Comparison of ENCODE assay signal across 8 cellular contexts in the genomic region with DNA sequence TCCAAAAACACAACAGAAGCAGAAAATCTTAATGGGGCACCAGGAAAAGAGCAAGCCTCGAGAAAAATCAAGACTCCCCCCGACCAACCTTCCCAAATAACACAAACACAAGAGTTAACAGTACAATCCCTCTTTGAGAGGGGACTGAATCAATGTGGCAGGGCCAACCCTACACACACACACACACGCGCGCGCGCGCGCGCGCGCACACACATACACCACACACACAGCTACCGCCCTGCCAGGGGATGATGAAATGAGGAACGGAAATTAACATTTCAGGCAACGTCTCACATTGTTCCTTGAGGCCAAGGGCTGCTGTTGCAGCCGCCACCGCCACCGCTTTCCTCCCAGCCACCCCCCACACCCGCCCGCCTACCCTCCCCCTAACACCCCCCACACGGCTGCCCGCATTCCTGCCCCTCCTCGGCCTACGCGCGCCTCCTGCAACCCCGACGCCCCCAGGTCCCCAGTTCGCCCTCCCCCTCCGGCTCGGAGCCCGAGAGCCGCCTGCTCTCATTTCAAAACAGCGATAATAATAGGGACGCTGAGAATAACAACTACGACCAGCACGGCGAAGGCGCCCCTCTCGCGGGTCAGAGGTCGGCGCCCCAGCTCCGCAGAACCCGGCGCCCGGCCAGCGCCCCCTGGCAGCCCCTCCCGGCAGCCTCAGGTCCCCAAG. TPM values are rescaled to one million over a fixed set of nuclear protein-coding genes. Genes with fewer than 3 reads are reported as not detected.
DNase-seq lines count a peak whose midpoint lies in the region; ATAC-seq and TF ChIP-seq lines count a peak whose summit lies in the region.

No MANE protein-coding gene starts in this region.

- H3K9me2 ChIP-seq in OCI-LY1 (ENCODE audit: low read depth, low read length) = no peaks in the 10 kb centered on the region

- ATAC-seq in DND-41 (ENCODE audit: insufficient read depth, low read depth) (peak; percentile 60), HG02798 (IDR thresholded peaks at IDR 0.05; ENCODE audit: poor library complexity, unreplicated experiment) (peak; percentile 22), mucosa of descending colon (peak; percentile 69), HG02588 (IDR thresholded peaks at IDR 0.05; ENCODE audit: unreplicated experiment) (no peak)

- H3K4me1 ChIP-seq in DND-41 (ENCODE audit: insufficient read depth, low read length) (peaks cover 62% of the 10 kb centered on the region), OCI-LY1 (ENCODE audit: insufficient read depth, low read length, severe bottlenecking) (peaks cover 61% of the 10 kb centered on the region), mucosa of descending colon (ENCODE audit: low read depth) (peaks cover 37% of the 10 kb centered on the region)

- H2AFZ ChIP-seq in DND-41 (ENCODE audit: low read depth, low read length) (no peak overlapping the region), OCI-LY1 (ENCODE audit: low read length) (no peak overlapping the region)

- DNase-seq in DND-41 = peak; percentile 91
- DNase-seq in activated T-cell treated with anti-CD3 and anti-CD28 coated beads for 24 hours (ENCODE audit: low read depth) = peak; percentile 65
- DNase-seq in epithelial cell of prostate (ENCODE audit: low read depth, low spot score) = no peak
- peak; percentile 92 to 93 (median 92) for DNase-seq in mucosa of descending colon
- peak; percentile 66 to 71 for DNase-seq in stimulated activated CD8-positive, alpha-beta memory T cell treated with anti-CD3 and anti-CD28 coated beads, Interleukin-2, amount 100 ng/mL, for 1 hour (ENCODE audit: low read depth in 2 of 2)

- H3K27ac ChIP-seq in DND-41 (ENCODE audit: low read length) (peak overlapping the region; percentile 80), OCI-LY1 (ENCODE audit: low read depth, low read length, poor library complexity, severe bottlenecking) (peak overlapping the region; percentile 83), epithelial cell of prostate (peak overlapping the region; percentile 96)

- H3K79me2 ChIP-seq in DND-41 (ENCODE audit: insufficient read depth, low read length) (peaks cover 88% of the 10 kb centered on the region), OCI-LY1 (ENCODE audit: insufficient read depth, low read length) (peaks cover 48% of the 10 kb centered on the region)

- H3K27me3 ChIP-seq in DND-41 (ENCODE audit: insufficient read depth, low read length, poor library complexity) (no peaks in the 10 kb centered on the region), OCI-LY1 (ENCODE audit: insufficient read depth, low read length) (no peaks in the 10 kb centered on the region)

- H3K4me3 ChIP-seq in DND-41 (ENCODE audit: low read depth in 1 of 2, low read length in 2 of 2) = peak overlapping the region; percentile 59 to 63; a peak in 3 of 4 replicates
- peak overlapping the region; percentile 77 for H3K4me3 ChIP-seq in OCI-LY1 (ENCODE audit: low read depth, low read length, poor library complexity, severe bottlenecking)
- H3K4me3 ChIP-seq in mucosa of descending colon = peak overlapping the region; percentile 84

- H3K9ac ChIP-seq in DND-41 (ENCODE audit: low read depth, low read length) (peak overlapping the region; percentile 76), OCI-LY1 (ENCODE audit: low read length) (peak overlapping the region; percentile 83)

- intact Hi-C loops in mucosa of descending colon (cut with DNase I, micrococcal nuclease) = no loop called here

- no peaks in the 10 kb centered on the region for H3F3A ChIP-seq in OCI-LY1 (ENCODE audit: insufficient read depth, low read length)

- peaks cover 56% of the 10 kb centered on the region for H4K20me1 ChIP-seq in DND-41 (ENCODE audit: insufficient read depth, low read length)
- H4K20me1 ChIP-seq in OCI-LY1 (ENCODE audit: insufficient read depth, low read length) = peaks cover 7% of the 10 kb centered on the region; the same call in 1 of the 2 replicates

- H3K4me2 ChIP-seq in DND-41 (ENCODE audit: insufficient read depth, low read length) (peak overlapping the region; percentile 84), OCI-LY1 (ENCODE audit: low read length) (peak overlapping the region; percentile 99)

- H3K36me3 ChIP-seq in DND-41 (ENCODE audit: insufficient read depth, low read length) (peaks cover 11% of the 10 kb centered on the region), OCI-LY1 (ENCODE audit: insufficient read depth, low read length) (peaks cover 5% of the 10 kb centered on the region), mucosa of descending colon (ENCODE audit: low read depth) (peaks cover 4% of the 10 kb centered on the region)

- H3K9me3 ChIP-seq in DND-41 (ENCODE audit: insufficient read depth, low read length, severe bottlenecking) (no peaks in the 10 kb centered on the region), OCI-LY1 (ENCODE audit: low read length) (no peaks in the 10 kb centered on the region), mucosa of descending colon (peaks cover 2% of the 10 kb centered on the region)

- peak; percentile 27 for TF ChIP-seq CTCF in DND-41 (IDR thresholded peaks at IDR 0.05; ENCODE audit: borderline replicate concordance, extremely low read depth, low read length, poor library complexity, severe bottlenecking)
- TF ChIP-seq CTCF in OCI-LY1 (IDR thresholded peaks at IDR 0.05; ENCODE audit: low read length) = no peak
- no peak for TF ChIP-seq CTCF in mucosa of descending colon (IDR thresholded peaks at IDR 0.05)

RNA-seq across cellular contexts. Expression of gene ANKRD11, which starts 1.2 kb away (rescaled TPM):
- 100 to 1,000 TPM; 125 to 127 (median 127) TPM for total RNA-seq in mucosa of descending colon

RNA-seq across cellular contexts. Expression of gene SPG7, which starts 19.0 kb away (rescaled TPM):
- 100 to 1,000 TPM; 112 to 137 (median 121) TPM for total RNA-seq in mucosa of descending colon
